Comparison of ENCODE assay signal across 14 cellular contexts in genomic region chr6:4907602-4908001, GRCh38.
DNase-seq lines count a peak whose midpoint lies in the region; ATAC-seq and TF ChIP-seq lines count a peak whose summit lies in the region.
"Had no signal": no experiment of that assay in that cellular context is flagged by ENCODE, and none has a peak within 500 bp of the region (broad histone marks: within the 10 kb centered on the region; RNA-seq: fewer than 3 reads in every experiment).

No MANE protein-coding gene starts in this region.

- no peaks in the 10 kb centered on the region for H3K27me3 Mint-ChIP-seq in T-cell
- no peaks in the 10 kb centered on the region for H3K27me3 Mint-ChIP-seq in naive thymus-derived CD8-positive, alpha-beta T cell

- CTCF ChIA-PET in T-cell (lab: Charles Lee), result no interaction called here

- H3K4me1 Mint-ChIP-seq in T-cell, result peaks cover 52 to 61% (median 52%) of the 10 kb centered on the region in 3 donors
- H3K4me1 Mint-ChIP-seq in naive thymus-derived CD8-positive, alpha-beta T cell, result peaks cover 36 to 66% (median 60%) of the 10 kb centered on the region in 4 donors

- H3K4me3 Mint-ChIP-seq in T-cell, result peak overlapping the region in 1 of 3 donors; percentile 69
- H3K4me3 Mint-ChIP-seq in naive thymus-derived CD8-positive, alpha-beta T cell, result peak overlapping the region; percentile 45 to 84 (median 76)
- H3K4me3 Mint-ChIP-seq: nephron had no signal

- no peak for TF ChIP-seq CTCF in GM10266 (IDR thresholded peaks at IDR 0.05; ENCODE audit: control insufficient read depth, insufficient read depth, low read depth, missing control alignments)

- ATAC-seq in GM21390 (IDR thresholded peaks at IDR 0.05; ENCODE audit: unreplicated experiment) (peak; percentile 41), T-cell (replicated peaks in 1 of 4) (peak in 1 of 4 experiments; percentile 32)
- peak in 1 of 2 donors; percentile 39 for ATAC-seq in naive thymus-derived CD8-positive, alpha-beta T cell
- ATAC-seq: left ventricle myocardium superior had no signal

- H3K9me3 Mint-ChIP-seq in T-cell, result no peaks in the 10 kb centered on the region
- no peaks in the 10 kb centered on the region for H3K9me3 Mint-ChIP-seq in naive thymus-derived CD8-positive, alpha-beta T cell
- H3K9me3 Mint-ChIP-seq: CD14-positive monocyte, nephron had no signal

- DNase-seq in GM10266 (ENCODE audit: extremely low spot score), result peak; percentile 51
- no peak for DNase-seq in T-cell
- DNase-seq in naive thymus-derived CD8-positive, alpha-beta T cell, result no peak
- DNase-seq in MV-4-11 (lab: John Stamatoyannopoulos, UW), result no peak
- no peak for DNase-seq in NCI-H2029 treated with DMSO at 0.1 percent for 48 hours (lab: John Stamatoyannopoulos, UW)
- no peak for DNase-seq in central memory CD4-positive, alpha-beta T cell
- DNase-seq: cortex of kidney, hippocampal formation, left ventricle myocardium superior, NCI-H187 treated with DMSO at 0.1 percent for 48 hours, NCI-H774 had no signal

- POLR2A ChIA-PET in T-cell (lab: Charles Lee), result no interaction called here
- POLR2A ChIA-PET in naive thymus-derived CD8-positive, alpha-beta T cell (lab: Charles Lee), result interaction anchor here (1.0 kb wide), 1 partner anchor 9 kb away, joined by 5 read pairs; no protein-coding TSS in a partner anchor

- H3K36me3 Mint-ChIP-seq in T-cell, result peaks cover 47% of the 10 kb centered on the region
- H3K36me3 Mint-ChIP-seq in naive thymus-derived CD8-positive, alpha-beta T cell, result peaks cover 0 to 33% (median 8%) of the 10 kb centered on the region in 3 donors

- H3K27ac Mint-ChIP-seq in T-cell, result peak overlapping the region; percentile 34 to 71
- peak overlapping the region; percentile 59 to 93 (median 88) for H3K27ac Mint-ChIP-seq in naive thymus-derived CD8-positive, alpha-beta T cell
